Comparison of ENCODE assay signal across 16 cellular contexts in the genomic region with DNA sequence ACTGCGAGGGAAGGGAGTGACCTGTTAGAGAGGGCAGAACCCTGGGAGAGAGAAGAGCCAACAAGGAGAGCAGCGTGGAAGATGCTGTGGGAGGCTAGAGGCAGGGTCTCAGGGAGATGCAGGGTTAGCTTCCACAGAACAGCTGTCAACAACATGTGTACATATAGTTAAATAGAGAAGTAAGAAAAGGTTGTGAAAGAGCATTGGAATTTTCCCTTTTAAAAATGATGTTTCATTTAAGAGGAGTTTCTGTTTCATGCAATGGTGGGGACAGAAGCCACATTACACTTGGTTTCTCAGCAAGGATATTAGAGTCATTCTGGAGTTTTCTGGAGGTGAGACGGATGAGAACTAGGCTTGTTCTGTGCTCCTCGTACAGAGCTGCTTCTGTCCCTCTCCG. TPM values are rescaled to one million over a fixed set of nuclear protein-coding genes. Genes with fewer than 3 reads are reported as not detected.
DNase-seq lines count a peak whose midpoint lies in the region; ATAC-seq and TF ChIP-seq lines count a peak whose summit lies in the region.
"Had no signal": no experiment of that assay in that cellular context is flagged by ENCODE, and none has a peak within 500 bp of the region (broad histone marks: within the 10 kb centered on the region; RNA-seq: fewer than 3 reads in every experiment).

No MANE protein-coding gene starts in this region.

- CTCF ChIA-PET in T-cell (lab: Charles Lee), result interaction anchor here (0.6 to 1.1 kb wide), 2 partner anchors 70 to 386 kb away, joined by 5 to 6 read pairs; no protein-coding TSS in a partner anchor
- CTCF ChIA-PET in HEK293T (lab: Yijun Ruan, JAX), result interaction anchor here (1.3 to 2.3 kb wide), 2 partner anchors 20 to 83 kb away, joined by 3 to 12 read pairs; no protein-coding TSS in a partner anchor

- peak; percentile 71 for DNase-seq in CD1c-positive myeloid dendritic cell (ENCODE audit: extremely low spot score)
- DNase-seq in T-cell, result no peak
- DNase-seq in HEK293T (ENCODE audit: extremely low spot score), result no peak
- DNase-seq in Right ventricle myocardium superior, result no peak
- DNase-seq: effector memory CD8-positive, alpha-beta T cell; left lung; NCI-H1417 treated with DMSO at 0.1 percent for 48 hours; NCI-H446 treated with DMSO at 0.1 percent for 48 hours; posterior cingulate gyrus had no signal

- H3K4me1 Mint-ChIP-seq in T-cell, result peaks cover 0 to 4% (median 2%) of the 10 kb centered on the region in 3 donors

- intact Hi-C loops in Right ventricle myocardium superior (cut with DNase I), result no loop called here

- H3K27me3 Mint-ChIP-seq in T-cell, result peaks cover 38 to 41% of the 10 kb centered on the region in 2 donors

- no peaks in the 10 kb centered on the region for H3K36me3 Mint-ChIP-seq in T-cell
- H3K36me3 Mint-ChIP-seq: activated naive CD8-positive, alpha-beta T cell had no signal

- H3K9me3 Mint-ChIP-seq in T-cell, result no peaks in the 10 kb centered on the region
- H3K9me3 Mint-ChIP-seq: effector memory CD8-positive, alpha-beta T cell; T-helper 1 cell treated with Interleukin-12 subunit alpha and Interleukin-12 subunit beta and Interleukin-4 antibody, amounts not matched to agents 30 μg/mL and 1 μg/mL, for 36 hours had no signal

- no peak overlapping the region for H3K4me3 Mint-ChIP-seq in T-cell
- H3K4me3 Mint-ChIP-seq: activated naive CD8-positive, alpha-beta T cell; effector memory CD8-positive, alpha-beta T cell; T-helper 1 cell treated with Interleukin-12 subunit alpha and Interleukin-12 subunit beta and Interleukin-4 antibody, amounts not matched to agents 30 μg/mL and 1 μg/mL, for 36 hours had no signal

- POLR2A ChIA-PET in T-cell (lab: Charles Lee), result no interaction called here
- POLR2A ChIA-PET in HEK293T (lab: Yijun Ruan, JAX), result no interaction called here

- H3K27ac Mint-ChIP-seq in T-cell, result no peak overlapping the region
- H3K27ac Mint-ChIP-seq: activated naive CD8-positive, alpha-beta T cell; effector memory CD8-positive, alpha-beta T cell; T-helper 1 cell treated with Interleukin-12 subunit alpha and Interleukin-12 subunit beta and Interleukin-4 antibody, amounts not matched to agents 30 μg/mL and 1 μg/mL, for 36 hours had no signal

- ATAC-seq in GM19025 (IDR thresholded peaks at IDR 0.05; ENCODE audit: low read depth, unreplicated experiment) (peak; percentile 62), HG02588 (IDR thresholded peaks at IDR 0.05; ENCODE audit: unreplicated experiment) (peak; percentile 67), HG03442 (IDR thresholded peaks at IDR 0.05; ENCODE audit: unreplicated experiment) (peak; percentile 53), GM18861 (IDR thresholded peaks at IDR 0.05; ENCODE audit: unreplicated experiment) (no peak), T-cell (replicated peaks in 1 of 4) (no peak), Right ventricle myocardium superior (ENCODE audit: poor library complexity) (no peak)
- ATAC-seq: activated CD4-positive, CD25-positive, alpha-beta regulatory T cell treated with anti-CD3 and anti-CD28 coated beads, Interleukin-2, amount 50 U/mL, for 24 hours; effector memory CD8-positive, alpha-beta T cell had no signal

TF ChIP-seq in HEK293T, 16 proteins besides CTCF, POLR2A, EP300 and RAD21:
- TF ChIP-seq ELF4 (IDR thresholded peaks at IDR 0.05) (no peak), TARDBP (IDR thresholded peaks at IDR 0.05) (no peak), BHLHE40 (IDR thresholded peaks at IDR 0.05; ENCODE audit: borderline replicate concordance) (no peak), ARNT (IDR thresholded peaks at IDR 0.05) (no peak), SUZ12 (IDR thresholded peaks at IDR 0.05) (no peak), NFRKB (IDR thresholded peaks at IDR 0.05) (no peak), SP1 (IDR thresholded peaks at IDR 0.05) (no peak), HDGF (IDR thresholded peaks at IDR 0.05; ENCODE audit: borderline replicate concordance) (no peak), CTBP1 (IDR thresholded peaks at IDR 0.05; ENCODE audit: borderline replicate concordance) (no peak), FOXK2 (IDR thresholded peaks at IDR 0.05) (no peak), L3MBTL2 (conservative IDR thresholded peaks at IDR 0.05) (no peak), ZNF384 (IDR thresholded peaks at IDR 0.05) (no peak), FOXA1 (IDR thresholded peaks at IDR 0.05) (no peak), FOXM1 (IDR thresholded peaks at IDR 0.05; ENCODE audit: borderline replicate concordance) (no peak), LEF1 (IDR thresholded peaks at IDR 0.05; ENCODE audit: borderline replicate concordance) (no peak)
- TF ChIP-seq, protein P1, sequence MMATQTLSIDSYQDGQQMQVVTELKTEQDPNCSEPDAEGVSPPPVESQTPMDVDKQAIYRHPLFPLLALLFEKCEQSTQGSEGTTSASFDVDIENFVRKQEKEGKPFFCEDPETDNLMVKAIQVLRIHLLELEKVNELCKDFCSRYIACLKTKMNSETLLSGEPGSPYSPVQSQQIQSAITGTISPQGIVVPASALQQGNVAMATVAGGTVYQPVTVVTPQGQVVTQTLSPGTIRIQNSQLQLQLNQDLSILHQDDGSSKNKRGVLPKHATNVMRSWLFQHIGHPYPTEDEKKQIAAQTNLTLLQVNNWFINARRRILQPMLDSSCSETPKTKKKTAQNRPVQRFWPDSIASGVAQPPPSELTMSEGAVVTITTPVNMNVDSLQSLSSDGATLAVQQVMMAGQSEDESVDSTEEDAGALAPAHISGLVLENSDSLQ (IDR thresholded peaks at IDR 0.05), result no peak

RNA-seq across cellular contexts. Expression of gene TBC1D30, which starts 23.8 kb away (rescaled TPM):
- under 1 TPM; 0.07 to 0.73 (median 0.41) TPM for total RNA-seq in T-cell
- total RNA-seq in Right ventricle myocardium superior, result 0.83 TPM

RNA-seq across cellular contexts. Expression of gene GNS, which starts 41.4 kb away (rescaled TPM):
- total RNA-seq in T-cell, result 10 to 100 TPM; 22.9 to 29.4 (median 25.5) TPM
- 97.9 TPM for total RNA-seq in Right ventricle myocardium superior

Comparison
In these comparisons a context has a peak if more than half of its experiments do, and no peak if none do; other contexts are left out.
1. ATAC-seq: peak in GM19025 (single experiment), HG02588 (single experiment) and HG03442 (single experiment); none in GM18861 (single experiment), T-cell (0 of 4) and Right ventricle myocardium superior (single experiment).